8 cellular contexts compared by ENCODE assay signal in genomic region chr13:110680852-110681251, GRCh38. TPM values are rescaled to one million over a fixed set of nuclear protein-coding genes. Genes with fewer than 3 reads are reported as not detected.
DNase-seq lines count a peak whose midpoint lies in the region; ATAC-seq and TF ChIP-seq lines count a peak whose summit lies in the region.

No MANE protein-coding gene starts in this region.

- peaks cover 33 to 43% of the 10 kb centered on the region in 2 donors for H3K4me1 Mint-ChIP-seq in stimulated activated naive B cell treated with anti-CD40 and anti-IgM and Interleukin-4, amounts not matched to agents 10 μg/mL and 1 μg/mL and 100 μg/mL, for 72 hours

- H3K4me3 ChIP-seq in BLaER1: no peak overlapping the region
- H3K4me3 ChIP-seq in kidney epithelial cell (ENCODE audit: low read depth, low read length): no peak overlapping the region

- peaks cover 39% of the 10 kb centered on the region for H3K4me1 ChIP-seq in BLaER1

- H3K9me3 Mint-ChIP-seq in stimulated activated naive B cell treated with anti-CD40 and anti-IgM and Interleukin-4, amounts not matched to agents 10 μg/mL and 1 μg/mL and 100 μg/mL, for 72 hours: no peaks in the 10 kb centered on the region

- H3K4me3 Mint-ChIP-seq in stimulated activated naive B cell treated with anti-CD40 and anti-IgM and Interleukin-4, amounts not matched to agents 10 μg/mL and 1 μg/mL and 100 μg/mL, for 72 hours: no peak overlapping the region

- H3K9me3 ChIP-seq in BLaER1: no peaks in the 10 kb centered on the region

- peaks cover 53 to 74% of the 10 kb centered on the region in 2 donors for H3K36me3 Mint-ChIP-seq in stimulated activated naive B cell treated with anti-CD40 and anti-IgM and Interleukin-4, amounts not matched to agents 10 μg/mL and 1 μg/mL and 100 μg/mL, for 72 hours

- no peak for ATAC-seq in stimulated activated naive B cell treated with anti-CD40 and anti-IgM and Interleukin-4, amounts not matched to agents 10 μg/mL and 1 μg/mL and 100 μg/mL, for 72 hours (replicated peaks)
- no peak for ATAC-seq in GM18858 (IDR thresholded peaks at IDR 0.05; ENCODE audit: unreplicated experiment)

- TF ChIP-seq CTCF in GM20000 (IDR thresholded peaks at IDR 0.05; ENCODE audit: extremely low read depth, missing control alignments) (peak; percentile 17), kidney epithelial cell (IDR thresholded peaks at IDR 0.05; ENCODE audit: insufficient read depth, low read length, poor library complexity, severe bottlenecking) (peak; percentile 50)

- no peaks in the 10 kb centered on the region for H3K27me3 Mint-ChIP-seq in stimulated activated naive B cell treated with anti-CD40 and anti-IgM and Interleukin-4, amounts not matched to agents 10 μg/mL and 1 μg/mL and 100 μg/mL, for 72 hours

- H3K27me3 ChIP-seq in BLaER1 (no peaks in the 10 kb centered on the region), kidney epithelial cell (ENCODE audit: control insufficient read depth, insufficient read depth, low read length) (no peaks in the 10 kb centered on the region)

- no peak overlapping the region for H3K9ac ChIP-seq in BLaER1

- peaks cover 34% of the 10 kb centered on the region for H4K20me1 ChIP-seq in BLaER1

- H3K27ac Mint-ChIP-seq in stimulated activated naive B cell treated with anti-CD40 and anti-IgM and Interleukin-4, amounts not matched to agents 10 μg/mL and 1 μg/mL and 100 μg/mL, for 72 hours: no peak overlapping the region

- peaks cover 69% of the 10 kb centered on the region for H3K36me3 ChIP-seq in BLaER1
- peaks cover 5% of the 10 kb centered on the region for H3K36me3 ChIP-seq in kidney epithelial cell (ENCODE audit: control insufficient read depth, insufficient read depth, low read length)

- DNase-seq in GM20000 (ENCODE audit: low spot score) (no peak), SW480 (ENCODE audit: low spot score) (peak; percentile 21), kidney epithelial cell (ENCODE audit: low read depth) (no peak), mucosa of gallbladder (ENCODE audit: low spot score) (no peak), NCI-H187 (lab: John Stamatoyannopoulos, UW) (no peak)
- DNase-seq in stimulated activated naive B cell treated with anti-CD40 and anti-IgM and Interleukin-4, amounts not matched to agents 10 μg/mL and 1 μg/mL and 100 μg/mL, for 72 hours: no peak

- H3K4me2 ChIP-seq in BLaER1: peak overlapping the region; percentile 43

- H3K27ac ChIP-seq in BLaER1: no peak overlapping the region

RNA-seq across cellular contexts. Expression of gene CARS2, which starts 25.1 kb away (rescaled TPM):
- total RNA-seq in kidney epithelial cell: 66.7 and 73.6 TPM in 2 replicates
- total RNA-seq in mucosa of gallbladder: 62.8 TPM

RNA-seq across cellular contexts. Expression of gene ING1, which starts 32.6 kb away (rescaled TPM):
- total RNA-seq in kidney epithelial cell: 12.6 and 14.7 TPM in 2 replicates
- 18.6 TPM for total RNA-seq in mucosa of gallbladder
